ENCODE assay signal across 9 cellular contexts in genomic region chr16:15907863-15908478, GRCh38. TPM values are rescaled to one million over a fixed set of nuclear protein-coding genes. Genes with fewer than 3 reads are reported as not detected.
DNase-seq lines count a peak whose midpoint lies in the region; ATAC-seq and TF ChIP-seq lines count a peak whose summit lies in the region.
"Had no signal": no experiment of that assay in that cellular context is flagged by ENCODE, and none has a peak within 500 bp of the region (broad histone marks: within the 10 kb centered on the region; RNA-seq: fewer than 3 reads in every experiment).

No MANE protein-coding gene starts in this region.

- peak overlapping the region; percentile 57 for H3K4me2 ChIP-seq in DOHH2 (ENCODE audit: low read length)

- H4K20me1 ChIP-seq in DOHH2 (ENCODE audit: control insufficient read depth, insufficient read depth, low read depth, low read length) = no peaks in the 10 kb centered on the region

- H3K27ac ChIP-seq in DOHH2 (ENCODE audit: low read depth, low read length) = no peak overlapping the region
- H3K27ac ChIP-seq: heart left ventricle had no signal

- ATAC-seq in GM19372 (IDR thresholded peaks at IDR 0.05; ENCODE audit: low read depth, unreplicated experiment) = peak; percentile 100
- peak; percentile 99 for ATAC-seq in HG03103 (IDR thresholded peaks at IDR 0.05; ENCODE audit: low read depth, unreplicated experiment)
- peak; percentile 94 to 99 for ATAC-seq in activated T-cell treated with anti-CD3 and anti-CD28 coated beads, Interleukin-2, amount 50 U/mL, for 72 hours (replicated peaks in 1 of 2)
- ATAC-seq in memory B cell (ENCODE audit: low read depth) = peak; percentile 100

- no peak for TF ChIP-seq CTCF in DOHH2 (IDR thresholded peaks at IDR 0.05; ENCODE audit: low read depth, low read length, poor library complexity, severe bottlenecking)

- H3K4me1 Mint-ChIP-seq in activated T-cell treated with anti-CD3 and anti-CD28 coated beads, Interleukin-2, amount 50 U/mL, for 72 hours (ENCODE audit: low read depth) = peaks cover 7% of the 10 kb centered on the region
- H3K4me1 Mint-ChIP-seq in memory B cell = peaks cover 8% of the 10 kb centered on the region

- no peaks in the 10 kb centered on the region for H3K9me3 ChIP-seq in DOHH2 (ENCODE audit: control insufficient read depth, insufficient read depth, low read length)

- H3K27me3 ChIP-seq in DOHH2 (ENCODE audit: control insufficient read depth, low read length) = no peaks in the 10 kb centered on the region
- H3K27me3 ChIP-seq: heart left ventricle had no signal

- H3F3A ChIP-seq in DOHH2 (ENCODE audit: control insufficient read depth, insufficient read depth) = no peaks in the 10 kb centered on the region

- H3K9me2 ChIP-seq in DOHH2 (replicated peaks; ENCODE audit: control insufficient read depth, low read length) = no peaks in the 10 kb centered on the region

- no peaks in the 10 kb centered on the region for H3K36me3 Mint-ChIP-seq in activated T-cell treated with anti-CD3 and anti-CD28 coated beads, Interleukin-2, amount 50 U/mL, for 72 hours (ENCODE audit: insufficient read depth in 2 of 2)
- H3K36me3 Mint-ChIP-seq in memory B cell = peaks cover 2% of the 10 kb centered on the region

- no peaks in the 10 kb centered on the region for H3K79me2 ChIP-seq in DOHH2 (ENCODE audit: control insufficient read depth, low read length)

- DNase-seq in NCI-H510A (lab: John Stamatoyannopoulos, UW) (peak; percentile 82), memory B cell (ENCODE audit: low spot score in 2 of 2) (peak; percentile 43 to 63), T-helper 9 cell (no peak), midbrain (lab: John Stamatoyannopoulos, UW) (no peak)
- DNase-seq in activated T-cell treated with anti-CD3 and anti-CD28 coated beads, Interleukin-2, amount 50 U/mL, for 72 hours = peak; percentile 32 to 34
- DNase-seq: heart left ventricle had no signal

- peak overlapping the region; percentile 31 for H3K4me3 ChIP-seq in DOHH2 (ENCODE audit: low read length)
- H3K4me3 ChIP-seq: heart left ventricle had no signal

- no peak overlapping the region for H3K27ac Mint-ChIP-seq in activated T-cell treated with anti-CD3 and anti-CD28 coated beads, Interleukin-2, amount 50 U/mL, for 72 hours
- peak overlapping the region; percentile 36 for H3K27ac Mint-ChIP-seq in memory B cell

- H3K4me3 Mint-ChIP-seq in activated T-cell treated with anti-CD3 and anti-CD28 coated beads, Interleukin-2, amount 50 U/mL, for 72 hours = no peak overlapping the region
- H3K4me3 Mint-ChIP-seq in memory B cell = peak overlapping the region; percentile 52

- no peaks in the 10 kb centered on the region for H3K27me3 Mint-ChIP-seq in activated T-cell treated with anti-CD3 and anti-CD28 coated beads, Interleukin-2, amount 50 U/mL, for 72 hours (ENCODE audit: low read depth)
- H3K27me3 Mint-ChIP-seq in memory B cell = peaks cover 3% of the 10 kb centered on the region

- no peaks in the 10 kb centered on the region for H3K36me3 ChIP-seq in DOHH2 (ENCODE audit: control insufficient read depth, low read length)
- H3K36me3 ChIP-seq: heart left ventricle had no signal

- peaks cover 17% of the 10 kb centered on the region for H3K4me1 ChIP-seq in DOHH2 (ENCODE audit: control insufficient read depth, low read length)
- H3K4me1 ChIP-seq: heart left ventricle had no signal

- peaks cover 3 to 5% of the 10 kb centered on the region in 2 donors for H3K9me3 Mint-ChIP-seq in activated T-cell treated with anti-CD3 and anti-CD28 coated beads, Interleukin-2, amount 50 U/mL, for 72 hours
- peaks cover 1% of the 10 kb centered on the region for H3K9me3 Mint-ChIP-seq in memory B cell

RNA-seq across cellular contexts. Expression of gene CEP20, which starts 19.6 kb away (rescaled TPM):
- total RNA-seq in activated T-cell treated with anti-CD3 and anti-CD28 coated beads, Interleukin-2, amount 50 U/mL, for 72 hours = 10 to 100 TPM; 59.4 to 81.5 TPM

RNA-seq across cellular contexts. Expression of gene ABCC1, which starts 41.4 kb away (rescaled TPM):
- total RNA-seq in activated T-cell treated with anti-CD3 and anti-CD28 coated beads, Interleukin-2, amount 50 U/mL, for 72 hours = 10 to 100 TPM; 82.3 to 90.4 TPM

RNA-seq across cellular contexts. Expression of gene MYH11, which starts 51.1 kb away (rescaled TPM):
- not detected for total RNA-seq in activated T-cell treated with anti-CD3 and anti-CD28 coated beads, Interleukin-2, amount 50 U/mL, for 72 hours

Comparison
In these comparisons a context has a peak if more than half of its experiments do, and no peak if none do; other contexts are left out.
1. DNase-seq: peak in NCI-H510A (single experiment), activated T-cell treated with anti-CD3 and anti-CD28 coated beads, Interleukin-2, amount 50 U/mL, for 72 hours (2 of 2) and memory B cell (2 of 2); none in T-helper 9 cell (single experiment) and midbrain (single experiment).
2. Peak in every context shown above with its lines, with median percentiles within 50 percentile points of each other: ATAC-seq.